In genomic region chr1:196661345-196661744, GRCh38 we compare ENCODE assay signal across 13 cellular contexts. TPM values are rescaled to one million over a fixed set of nuclear protein-coding genes. Genes with fewer than 3 reads are reported as not detected.
"Had no signal": no experiment of that assay in that cellular context is flagged by ENCODE, and none has a peak within 500 bp of the region (broad histone marks: within the 10 kb centered on the region; RNA-seq: fewer than 3 reads in every experiment).

No MANE protein-coding gene starts in this region.

- H3K27ac ChIP-seq: gastrocnemius medialis, heart right ventricle, prostate gland, transverse colon had no signal

- H3K36me3 ChIP-seq: gastrocnemius medialis, heart right ventricle, prostate gland, transverse colon had no signal

- DNase-seq: activated B cell treated with CpG ODN at 0.5 μM for 24 hours; activated CD4-positive, alpha-beta T cell treated with anti-CD3 and anti-CD28 coated beads, Interleukin-2, amount 10 ng/mL, durations not matched to agents 7 days and 5 days; activated naive CD4-positive, alpha-beta T cell treated with anti-CD3 and anti-CD28 coated beads, Interleukin-2, amount 50 U/mL, for 16 hours; activated T-cell treated with anti-CD3 and anti-CD28 coated beads, Interleukin-2, amount 50 U/mL, for 1 hour; cortex of kidney; effector memory CD4-positive, alpha-beta T cell; gastrocnemius medialis; heart right ventricle; occipital lobe; stimulated activated CD4-positive, alpha-beta T cell treated with anti-CD3 and anti-CD28 coated beads, Interleukin-2, amount 100 ng/mL, for 24 hours; transverse colon had no signal

- H3K9me3 Mint-ChIP-seq: activated B cell treated with CpG ODN at 0.5 μM for 24 hours; activated CD4-positive, alpha-beta T cell treated with anti-CD3 and anti-CD28 coated beads, Interleukin-2, amount 10 ng/mL, durations not matched to agents 7 days and 5 days; natural killer cell treated with Interleukin-12 subunit alpha and Interleukin-12 subunit beta and Interleukin-15 and Interleukin-18, amount 100 ng/mL, for 72 hours had no signal

- ATAC-seq: natural killer cell treated with Interleukin-12 subunit alpha and Interleukin-12 subunit beta and Interleukin-15 and Interleukin-18, amount 100 ng/mL, for 72 hours had no signal

- H3K4me3 ChIP-seq: prostate gland had no signal

- H3K36me3 Mint-ChIP-seq: natural killer cell treated with Interleukin-12 subunit alpha and Interleukin-12 subunit beta and Interleukin-15 and Interleukin-18, amount 100 ng/mL, for 72 hours had no signal

- H3K4me1 Mint-ChIP-seq: activated CD4-positive, alpha-beta T cell treated with anti-CD3 and anti-CD28 coated beads, Interleukin-2, amount 10 ng/mL, durations not matched to agents 7 days and 5 days had no signal

- H3K27me3 ChIP-seq: gastrocnemius medialis, heart right ventricle, transverse colon had no signal

- H3K27ac Mint-ChIP-seq: activated B cell treated with CpG ODN at 0.5 μM for 24 hours; activated CD4-positive, alpha-beta T cell treated with anti-CD3 and anti-CD28 coated beads, Interleukin-2, amount 10 ng/mL, durations not matched to agents 7 days and 5 days; natural killer cell treated with Interleukin-12 subunit alpha and Interleukin-12 subunit beta and Interleukin-15 and Interleukin-18, amount 100 ng/mL, for 72 hours had no signal

- H3K4me3 Mint-ChIP-seq: activated B cell treated with CpG ODN at 0.5 μM for 24 hours; activated CD4-positive, alpha-beta T cell treated with anti-CD3 and anti-CD28 coated beads, Interleukin-2, amount 10 ng/mL, durations not matched to agents 7 days and 5 days; natural killer cell treated with Interleukin-12 subunit alpha and Interleukin-12 subunit beta and Interleukin-15 and Interleukin-18, amount 100 ng/mL, for 72 hours had no signal

- H3K27me3 Mint-ChIP-seq: activated B cell treated with CpG ODN at 0.5 μM for 24 hours; activated CD4-positive, alpha-beta T cell treated with anti-CD3 and anti-CD28 coated beads, Interleukin-2, amount 10 ng/mL, durations not matched to agents 7 days and 5 days; natural killer cell treated with Interleukin-12 subunit alpha and Interleukin-12 subunit beta and Interleukin-15 and Interleukin-18, amount 100 ng/mL, for 72 hours had no signal

- H3K4me1 ChIP-seq: gastrocnemius medialis, prostate gland, transverse colon had no signal

RNA-seq across cellular contexts. Expression of gene CFH, which starts 9.5 kb away (rescaled TPM):
- total RNA-seq: activated B cell treated with CpG ODN at 0.5 μM for 24 hours had no signal

RNA-seq across cellular contexts. Expression of gene KCNT2, which starts 53.1 kb away (rescaled TPM):
- total RNA-seq: activated B cell treated with CpG ODN at 0.5 μM for 24 hours; activated CD4-positive, alpha-beta T cell treated with anti-CD3 and anti-CD28 coated beads, Interleukin-2, amount 10 ng/mL, durations not matched to agents 7 days and 5 days; natural killer cell treated with Interleukin-12 subunit alpha and Interleukin-12 subunit beta and Interleukin-15 and Interleukin-18, amount 100 ng/mL, for 72 hours had no signal
